In the genomic region with DNA sequence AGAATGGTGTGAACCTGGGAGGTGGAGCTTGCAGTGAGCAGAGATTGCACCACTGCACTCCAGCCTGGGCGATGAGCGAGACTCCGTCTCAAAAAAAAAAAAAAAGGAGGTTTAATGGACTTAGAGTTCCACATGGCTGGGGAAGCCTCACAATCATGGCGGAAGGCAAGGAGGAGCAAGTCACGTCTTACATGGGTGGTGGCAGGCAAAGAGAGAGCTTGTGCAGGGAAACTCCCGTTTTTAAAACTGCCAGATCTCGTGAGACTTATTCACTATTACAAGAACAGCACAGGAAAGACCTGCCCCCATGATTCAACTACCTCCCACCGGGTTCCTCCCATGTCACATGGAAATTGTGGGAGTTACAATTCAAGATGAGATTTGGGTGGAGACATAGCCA, we compare ENCODE assay signal across 2 cellular contexts. TPM values are rescaled to one million over a fixed set of nuclear protein-coding genes. Genes with fewer than 3 reads are reported as not detected.
DNase-seq lines count a peak whose midpoint lies in the region; ATAC-seq, FAIRE-seq and TF ChIP-seq lines count a peak whose summit lies in the region.
"Not testable (repeated sequence)": the region's sequence is repeated elsewhere in the genome, so short reads cannot be mapped to it uniquely, and the experiment has no call there.
"Had no signal": no experiment of that assay in that cellular context is flagged by ENCODE, and none has a peak within 500 bp of the region (broad histone marks: within the 10 kb centered on the region; RNA-seq: fewer than 3 reads in every experiment).

No MANE protein-coding gene starts in this region.

- not testable (repeated sequence) for TF ChIP-seq POLR2A in K562 (conservative IDR thresholded peaks at IDR 0.05)

- not testable (repeated sequence) for H3K9me1 ChIP-seq in K562 (ENCODE audit: control insufficient read depth, insufficient read depth, low read length)

- not testable (repeated sequence) for H3K4me2 ChIP-seq in K562 (ENCODE audit: insufficient read depth, low read length)

- not testable (repeated sequence) for H3K4me3 ChIP-seq in K562

- WGBS in K562 (ENCODE audit: insufficient coverage, low coverage, missing lambda C conversion rate): 11% methylated on average over 8 of the region's 8 CpGs

- not testable (repeated sequence) for TF ChIP-seq RAD21 in K562 (CRISPR knock-in tag; conservative IDR thresholded peaks at IDR 0.05 in 1 of 2, IDR thresholded peaks at IDR 0.05 in 1 of 2)

- ATAC-seq in K562: not testable (repeated sequence)

- not testable (repeated sequence) for BruUV-seq in K562 (replicated peaks; lab: Mats Ljungman, UMichigan)

- not testable (repeated sequence) for H3K79me2 ChIP-seq in K562 (ENCODE audit: control insufficient read depth, insufficient read depth, low read length)

- CTCF ChIA-PET in K562 (lab: Yijun Ruan, JAX; ENCODE audit: low intra/inter-chr PET ratio): not testable (repeated sequence)

- not testable (repeated sequence) for H3K27me3 ChIP-seq in K562 (ENCODE audit: control insufficient read depth in 2 of 2, insufficient read depth in 2 of 2, low read length in 2 of 2)

- intact Hi-C loops in K562 (cut with micrococcal nuclease): not testable (repeated sequence)

- H3K27ac ChIP-seq in K562 (ENCODE audit: extremely low read depth, low read depth, low read length): not testable (repeated sequence)

- not testable (repeated sequence) for H3K9ac ChIP-seq in K562 (ENCODE audit: insufficient read depth in 1 of 2, low read depth in 2 of 2, low read length in 2 of 2)

- POLR2A ChIA-PET in K562 (lab: Yijun Ruan, JAX): not testable (repeated sequence)

- not testable (repeated sequence) for H3K36me3 ChIP-seq in K562 (ENCODE audit: control insufficient read depth, insufficient read depth, low read length)

- not testable (repeated sequence) for H3K4me1 ChIP-seq in K562 (replicated peaks in 1 of 2; ENCODE audit: control insufficient read depth in 2 of 2, insufficient read depth in 2 of 2, low read length in 2 of 2)

- not testable (repeated sequence) for H4K20me1 ChIP-seq in K562 (replicated peaks; ENCODE audit: control insufficient read depth, insufficient read depth, low read length)

- not testable (repeated sequence) for TF ChIP-seq EP300 in K562 (IDR thresholded peaks at IDR 0.05; ENCODE audit: low read length)

- TF ChIP-seq CTCF in K562 (IDR thresholded peaks at IDR 0.05 in 2 of 3, conservative IDR thresholded peaks at IDR 0.05 in 1 of 3; ENCODE audit: insufficient read depth in 2 of 3, low read depth in 1 of 3, low read length in 3 of 3): not testable (repeated sequence)

- H3K9me3 ChIP-seq in K562 (replicated peaks; ENCODE audit: control insufficient read depth, insufficient read depth, low read depth, low read length): not testable (repeated sequence)

- not testable (repeated sequence) for FAIRE-seq in K562 (lab: Jason Lieb, UNC)

- DNase-seq in K562 (ENCODE audit: extremely low read depth in 1 of 4, low spot score in 3 of 4): not testable (repeated sequence)

- H2AFZ ChIP-seq in K562 (ENCODE audit: low read depth, low read length): not testable (repeated sequence)

- in situ Hi-C loops in K562 (cut with MboI): not testable (repeated sequence)

TF ChIP-seq in K562, 482 proteins besides CTCF, POLR2A, EP300 and RAD21 (continues in another document):
- peak; percentile 98 for TF ChIP-seq ZNF431 (CRISPR knock-in tag; IDR thresholded peaks at IDR 0.05)
- TF ChIP-seq, protein P1, sequence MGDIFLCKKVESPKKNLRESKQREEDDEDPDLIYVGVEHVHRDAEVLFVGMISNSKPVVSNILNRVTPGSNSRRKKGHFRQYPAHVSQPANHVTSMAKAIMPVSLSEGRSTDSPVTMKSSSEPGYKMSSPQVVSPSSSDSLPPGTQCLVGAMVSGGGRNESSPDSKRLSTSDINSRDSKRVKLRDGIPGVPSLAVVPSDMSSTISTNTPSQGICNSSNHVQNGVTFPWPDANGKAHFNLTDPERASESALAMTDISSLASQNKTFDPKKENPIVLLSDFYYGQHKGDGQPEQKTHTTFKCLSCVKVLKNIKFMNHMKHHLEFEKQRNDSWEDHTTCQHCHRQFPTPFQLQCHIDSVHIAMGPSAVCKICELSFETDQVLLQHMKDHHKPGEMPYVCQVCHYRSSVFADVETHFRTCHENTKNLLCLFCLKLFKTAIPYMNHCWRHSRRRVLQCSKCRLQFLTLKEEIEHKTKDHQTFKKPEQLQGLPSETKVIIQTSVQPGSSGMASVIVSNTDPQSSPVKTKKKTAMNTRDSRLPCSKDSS (IDR thresholded peaks at IDR 0.05; ENCODE audit: low read depth, partially characterized antibody): peak; percentile 62

RNA-seq across cellular contexts. Expression of a gene that starts 24.9 kb away (rescaled TPM):
- 21.1 and 34.6 TPM in 2 replicates for total RNA-seq in K562 (2011; cell fraction: chromatin; rRNA removed; ENCODE audit: low replicate concordance)
- total RNA-seq in K562 (2011; cell fraction: nucleolus; rRNA removed): 14.2 and 14.5 TPM in 2 replicates
- 10.5 and 17.5 TPM in 2 replicates for total RNA-seq in K562 (2011; cell fraction: nucleoplasm; rRNA removed)
- total RNA-seq in K562 (2014; rRNA removed) (11.5 and 12.2 TPM in 2 replicates), K562 (2014; rRNA removed; fragmentation: Illumina TruSeq; extraction: Trizol) (18.2 and 21.9 TPM in 2 replicates), K562 (2015; rRNA removed; fragmentation: Illumina TruSeq; extraction: Trizol) (17.6 and 18.2 TPM in 2 replicates), K562 (2021) (13.1 and 13.7 TPM in 2 replicates)
- polyA plus RNA-seq in K562 (2011; rRNA removed) (7.5 and 8.2 TPM in 2 replicates), K562 (2014; fragmentation: Illumina TruSeq; extraction: Trizol) (12.3 and 14.8 TPM in 2 replicates), K562 (2014; fragmentation: Nextera tagmentation; extraction: Ambion mirVana) (10 to 100 TPM; 15.2 to 15.5 TPM), K562 (2014; rRNA removed) (8.0 and 8.6 TPM in 2 replicates)
- 2.3 and 4.0 TPM in 2 replicates for polyA plus RNA-seq in K562 (2011; cell fraction: cytosol; rRNA removed)
- 5.2 and 5.3 TPM in 2 replicates for polyA plus RNA-seq in K562 (2011; cell fraction: nucleus; rRNA removed)
- 5.9 and 8.2 TPM in 2 replicates for polyA plus RNA-seq in K562 (2012)
- 19.7 and 24.4 TPM in 2 replicates for polyA minus RNA-seq in K562 (2011; rRNA and poly(A)+ RNA removed)
- polyA minus RNA-seq in K562 (2011; cell fraction: cytosol; rRNA and poly(A)+ RNA removed): 8.1 TPM in 2 replicates
- 9.7 and 17.3 TPM in 2 replicates for polyA minus RNA-seq in K562 (2011; cell fraction: nucleus; rRNA and poly(A)+ RNA removed)

RNA-seq across cellular contexts. Expression of a gene that starts 39.0 kb away (rescaled TPM):
- total RNA-seq in K562 (2011; cell fraction: chromatin; rRNA removed; ENCODE audit: low replicate concordance): 0.60 and 2.4 TPM in 2 replicates
- 0.66 and 0.67 TPM in 2 replicates for total RNA-seq in K562 (2011; cell fraction: nucleolus; rRNA removed)
- total RNA-seq in K562 (2011; cell fraction: nucleoplasm; rRNA removed): 0.66 and 0.76 TPM in 2 replicates
- total RNA-seq in K562 (2014; rRNA removed) (0.59 and 0.61 TPM in 2 replicates), K562 (2014; rRNA removed; fragmentation: Illumina TruSeq; extraction: Trizol) (0.73 and 1.3 TPM in 2 replicates), K562 (2015; rRNA removed; fragmentation: Illumina TruSeq; extraction: Trizol) (0.68 and 0.98 TPM in 2 replicates), K562 (2021) (0.65 and 0.73 TPM in 2 replicates)
- polyA plus RNA-seq in K562 (2011; rRNA removed) (0.11 and 0.47 TPM in 2 replicates), K562 (2014; fragmentation: Illumina TruSeq; extraction: Trizol) (0.73 and 0.90 TPM in 2 replicates), K562 (2014; fragmentation: Nextera tagmentation; extraction: Ambion mirVana) (under 1 TPM; 0.38 to 0.67 TPM), K562 (2014; rRNA removed) (0.60 and 1.6 TPM in 2 replicates)
- polyA plus RNA-seq in K562 (2011; cell fraction: cytosol; rRNA removed): 0.03 and 0.07 TPM in 2 replicates
- polyA plus RNA-seq in K562 (2011; cell fraction: nucleus; rRNA removed): 0.10 and 0.30 TPM in 2 replicates
- 0.29 and 0.84 TPM in 2 replicates for polyA plus RNA-seq in K562 (2012)
- polyA minus RNA-seq in K562 (2011; rRNA and poly(A)+ RNA removed): 0.15 and 0.46 TPM in 2 replicates
- not detected in 2 replicates for polyA minus RNA-seq in K562 (2011; cell fraction: cytosol; rRNA and poly(A)+ RNA removed)
- polyA minus RNA-seq in K562 (2011; cell fraction: nucleus; rRNA and poly(A)+ RNA removed): 0.33 and 0.40 TPM in 2 replicates

RNA-seq across cellular contexts. Expression of a gene that starts 48.6 kb away (rescaled TPM):
- total RNA-seq in K562 (2011; cell fraction: chromatin; rRNA removed; ENCODE audit: low replicate concordance): 10.3 and 30.4 TPM in 2 replicates
- total RNA-seq in K562 (2011; cell fraction: nucleolus; rRNA removed): 6.7 and 10.7 TPM in 2 replicates
- total RNA-seq in K562 (2011; cell fraction: nucleoplasm; rRNA removed): 11.7 and 11.8 TPM in 2 replicates
- total RNA-seq in K562 (2014; rRNA removed): 12.1 and 13.1 TPM in 2 replicates
- total RNA-seq in K562 (2014; rRNA removed; fragmentation: Illumina TruSeq; extraction: Trizol): 19.1 and 22.3 TPM in 2 replicates
- total RNA-seq in K562 (2015; rRNA removed; fragmentation: Illumina TruSeq; extraction: Trizol): 16.1 and 18.5 TPM in 2 replicates
- 12.7 and 13.9 TPM in 2 replicates for total RNA-seq in K562 (2021)
- 10.1 and 13.7 TPM in 2 replicates for polyA plus RNA-seq in K562 (2011; rRNA removed)
- polyA plus RNA-seq in K562 (2011; cell fraction: cytosol; rRNA removed): 6.7 and 7.2 TPM in 2 replicates
- 4.9 and 7.4 TPM in 2 replicates for polyA plus RNA-seq in K562 (2011; cell fraction: nucleus; rRNA removed)
- 11.9 and 13.6 TPM in 2 replicates for polyA plus RNA-seq in K562 (2012)
- 15.7 and 16.7 TPM in 2 replicates for polyA plus RNA-seq in K562 (2014; fragmentation: Illumina TruSeq; extraction: Trizol)
- polyA plus RNA-seq in K562 (2014; fragmentation: Nextera tagmentation; extraction: Ambion mirVana): 1 to 10 TPM; 3.5 to 3.8 TPM
- polyA plus RNA-seq in K562 (2014; rRNA removed): 9.4 and 11.0 TPM in 2 replicates
- polyA minus RNA-seq in K562 (2011; rRNA and poly(A)+ RNA removed): 20.4 and 23.1 TPM in 2 replicates
- 7.5 and 8.1 TPM in 2 replicates for polyA minus RNA-seq in K562 (2011; cell fraction: cytosol; rRNA and poly(A)+ RNA removed)
- 8.2 and 15.3 TPM in 2 replicates for polyA minus RNA-seq in K562 (2011; cell fraction: nucleus; rRNA and poly(A)+ RNA removed)

RNA-seq across cellular contexts. Expression of a gene that starts 56.0 kb away (rescaled TPM):
- total RNA-seq in K562 (2011; cell fraction: chromatin; rRNA removed; ENCODE audit: low replicate concordance): 8.3 and 13.2 TPM in 2 replicates
- 9.5 and 11.8 TPM in 2 replicates for total RNA-seq in K562 (2011; cell fraction: nucleolus; rRNA removed)
- 10.2 and 13.0 TPM in 2 replicates for total RNA-seq in K562 (2011; cell fraction: nucleoplasm; rRNA removed)
- 4.9 and 6.5 TPM in 2 replicates for total RNA-seq in K562 (2014; rRNA removed)
- 4.5 and 4.8 TPM in 2 replicates for total RNA-seq in K562 (2014; rRNA removed; fragmentation: Illumina TruSeq; extraction: Trizol)
- 3.6 and 3.7 TPM in 2 replicates for total RNA-seq in K562 (2015; rRNA removed; fragmentation: Illumina TruSeq; extraction: Trizol)
- total RNA-seq in K562 (2021): 3.9 and 4.4 TPM in 2 replicates
- 1.1 and 4.2 TPM in 2 replicates for polyA plus RNA-seq in K562 (2011; rRNA removed)
- polyA plus RNA-seq in K562 (2011; cell fraction: cytosol; rRNA removed): 0.49 and 0.95 TPM in 2 replicates
- polyA plus RNA-seq in K562 (2011; cell fraction: nucleus; rRNA removed): 0.59 and 4.2 TPM in 2 replicates
- polyA plus RNA-seq in K562 (2012): 2.9 TPM in 2 replicates
- 2.3 and 4.1 TPM in 2 replicates for polyA plus RNA-seq in K562 (2014; fragmentation: Illumina TruSeq; extraction: Trizol)
- polyA plus RNA-seq in K562 (2014; fragmentation: Nextera tagmentation; extraction: Ambion mirVana): 1 to 10 TPM; 1.2 to 1.6 TPM
- polyA plus RNA-seq in K562 (2014; rRNA removed): 2.4 and 2.9 TPM in 2 replicates
- polyA minus RNA-seq in K562 (2011; rRNA and poly(A)+ RNA removed): 1.5 and 6.7 TPM in 2 replicates
- polyA minus RNA-seq in K562 (2011; cell fraction: cytosol; rRNA and poly(A)+ RNA removed): 3.0 TPM in 1 of 2 replicates, not detected in the other
- 3.1 and 11.0 TPM in 2 replicates for polyA minus RNA-seq in K562 (2011; cell fraction: nucleus; rRNA and poly(A)+ RNA removed)
- total RNA-seq: A172 had no signal
